Comparison of ENCODE assay signal across 6 cellular contexts in the genomic region with DNA sequence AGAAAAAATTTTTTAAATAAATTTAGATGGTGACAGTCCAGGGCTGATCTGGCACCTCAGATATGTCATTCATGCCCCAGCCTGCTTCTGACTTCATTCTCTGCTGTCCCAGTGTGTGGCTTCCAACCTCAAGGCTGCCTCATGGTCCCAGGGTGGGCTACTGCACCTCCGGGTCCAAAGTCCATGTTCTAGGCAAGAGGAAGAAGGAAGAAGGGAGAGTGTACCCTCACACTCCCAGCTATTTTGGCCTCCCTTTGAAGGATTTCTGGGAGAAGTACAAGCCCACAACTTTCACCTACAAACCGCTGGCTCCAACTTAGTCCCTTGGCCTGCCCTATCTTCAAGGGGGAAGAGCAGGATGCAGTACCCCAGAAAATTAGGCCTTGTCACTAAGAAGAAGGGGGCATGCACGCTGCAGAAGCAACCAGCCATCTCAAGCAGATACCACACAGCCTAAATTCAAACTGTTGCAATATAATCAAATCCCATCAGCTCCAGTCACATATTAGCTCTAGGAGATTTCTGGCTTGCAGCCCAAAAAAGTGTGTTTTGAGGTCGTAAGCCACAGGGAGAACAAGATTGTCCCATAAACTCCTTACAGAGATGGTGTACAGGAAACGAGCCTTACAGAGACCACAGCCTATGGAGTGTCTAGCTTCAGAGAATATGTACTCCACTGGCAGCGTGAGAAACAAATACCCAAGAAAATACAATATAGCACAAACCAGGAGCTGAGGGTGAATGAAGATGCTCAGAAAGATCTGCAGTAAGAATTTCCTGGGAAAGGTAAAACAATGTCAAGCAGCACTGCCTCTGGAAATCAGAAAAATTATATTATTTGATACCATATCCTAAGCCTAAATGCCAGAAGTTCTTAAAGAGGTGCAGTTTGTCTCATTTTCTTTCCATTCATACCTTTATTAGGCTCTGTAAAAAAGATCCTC. TPM values are rescaled to one million over a fixed set of nuclear protein-coding genes. Genes with fewer than 3 reads are reported as not detected.
DNase-seq lines count a peak whose midpoint lies in the region; TF ChIP-seq lines count a peak whose summit lies in the region.

No MANE protein-coding gene starts in this region.

- peak overlapping the region; percentile 70 for H3K27ac ChIP-seq in PC-9

- H3K4me1 ChIP-seq in PC-9 (replicated peaks; ENCODE audit: insufficient read depth) = peaks cover 19% of the 10 kb centered on the region

- H3K4me2 ChIP-seq in PC-9 = peak overlapping the region; percentile 74

- H3F3A ChIP-seq in PC-9 (ENCODE audit: insufficient read depth, low read depth) = no peaks in the 10 kb centered on the region

- H3K4me3 ChIP-seq in BJ (ENCODE audit: low read depth, low read length) (peak overlapping the region; percentile 69), PC-9 (peak overlapping the region; percentile 60), iPS-11a (ENCODE audit: low read depth, low read length) (peak overlapping the region; percentile 80)

- TF ChIP-seq CTCF in BJ (IDR thresholded peaks at IDR 0.05; ENCODE audit: insufficient read depth, low read depth, low read length) (no peak), PC-9 (conservative IDR thresholded peaks at IDR 0.05) (no peak)

- POLR2A ChIA-PET in BJ (lab: Charles Lee) = no interaction called here
- POLR2A ChIA-PET in PC-9 (lab: Charles Lee; ENCODE audit: unreplicated experiment) = interaction anchor here (0.6 kb wide), 2 partner anchors 206 to 1860 kb away, joined by 3 read pairs; a partner anchor contains a TSS

- DNase-seq in BJ (ENCODE audit: low read depth) = no peak
- no peak for DNase-seq in PC-9
- no peak for DNase-seq in NCI-H748 (lab: John Stamatoyannopoulos, UW; ENCODE audit: unreplicated experiment)
- DNase-seq in NOMO-1 treated with dmso at 0.1 percent for 144 hours (lab: John Stamatoyannopoulos, UW; ENCODE audit: unreplicated experiment) = no peak
- DNase-seq in posterior vena cava (ENCODE audit: low spot score) = no peak

- peak overlapping the region; percentile 82 for H2AFZ ChIP-seq in PC-9

- H3K9me3 ChIP-seq in PC-9 (ENCODE audit: insufficient read depth, low read depth) = no peaks in the 10 kb centered on the region

- intact Hi-C loops in PC-9 (cut with micrococcal nuclease; ENCODE audit: unreplicated experiment) = no loop called here
- intact Hi-C loops in posterior vena cava (cut with DNase I) = loop anchor here in 1 of 2 donors (10.0 kb wide), 1 partner anchor 171 kb away; a partner anchor contains a TSS

- H3K9me2 ChIP-seq in PC-9 (ENCODE audit: insufficient read depth) = no peaks in the 10 kb centered on the region

- CTCF ChIA-PET in BJ (lab: Yijun Ruan, JAX) (no interaction called here), PC-9 (lab: Charles Lee) (no interaction called here)

- no peaks in the 10 kb centered on the region for H3K79me2 ChIP-seq in PC-9 (ENCODE audit: low read depth)

- H4K20me1 ChIP-seq in PC-9 (ENCODE audit: insufficient read depth) = no peaks in the 10 kb centered on the region

- H3K36me3 ChIP-seq in BJ (ENCODE audit: control insufficient read depth, insufficient read depth, low read length) (no peaks in the 10 kb centered on the region), PC-9 (ENCODE audit: low read depth) (no peaks in the 10 kb centered on the region)

- H3K27me3 ChIP-seq in BJ (ENCODE audit: control insufficient read depth, insufficient read depth, low read length) (no peaks in the 10 kb centered on the region), PC-9 (ENCODE audit: insufficient read depth, low read depth) (no peaks in the 10 kb centered on the region)

- BruUV-seq in PC-9 (replicated peaks; lab: Mats Ljungman, UMichigan) = no TSS peak

RNA-seq across cellular contexts. Expression of a gene that starts 0.8 kb away (rescaled TPM):
- polyA plus RNA-seq in BJ (2011; rRNA removed) = 30.0 and 34.7 TPM in 2 replicates
- 7.6 and 9.2 TPM in 2 replicates for polyA minus RNA-seq in BJ (2011; rRNA and poly(A)+ RNA removed)
- total RNA-seq in PC-9 (2021) (28.7 and 32.9 TPM in 2 replicates), posterior vena cava (10 to 100 TPM in 1 of 2 donors, 1 to 10 TPM in 1; 9.7 to 11.8 TPM)

RNA-seq across cellular contexts. Expression of a gene that starts 18.8 kb away (rescaled TPM):
- polyA plus RNA-seq in BJ (2011; rRNA removed) = 11.0 and 14.3 TPM in 2 replicates
- 18.0 and 19.6 TPM in 2 replicates for polyA minus RNA-seq in BJ (2011; rRNA and poly(A)+ RNA removed)
- total RNA-seq in PC-9 (2021) (20.7 and 23.4 TPM in 2 replicates), posterior vena cava (10 to 100 TPM in 1 of 2 donors, 1 to 10 TPM in 1; 9.6 to 13.1 TPM)

RNA-seq across cellular contexts. Expression of a gene that starts 37.9 kb away (rescaled TPM):
- polyA plus RNA-seq in BJ (2011; rRNA removed) = 17.3 and 18.4 TPM in 2 replicates
- 8.9 and 21.7 TPM in 2 replicates for polyA minus RNA-seq in BJ (2011; rRNA and poly(A)+ RNA removed)
- total RNA-seq in PC-9 (2021) (28.3 and 30.4 TPM in 2 replicates), posterior vena cava (10 to 100 TPM in 1 of 2 donors, 1 to 10 TPM in 1; 9.1 to 15.6 TPM)
